In the genomic region with DNA sequence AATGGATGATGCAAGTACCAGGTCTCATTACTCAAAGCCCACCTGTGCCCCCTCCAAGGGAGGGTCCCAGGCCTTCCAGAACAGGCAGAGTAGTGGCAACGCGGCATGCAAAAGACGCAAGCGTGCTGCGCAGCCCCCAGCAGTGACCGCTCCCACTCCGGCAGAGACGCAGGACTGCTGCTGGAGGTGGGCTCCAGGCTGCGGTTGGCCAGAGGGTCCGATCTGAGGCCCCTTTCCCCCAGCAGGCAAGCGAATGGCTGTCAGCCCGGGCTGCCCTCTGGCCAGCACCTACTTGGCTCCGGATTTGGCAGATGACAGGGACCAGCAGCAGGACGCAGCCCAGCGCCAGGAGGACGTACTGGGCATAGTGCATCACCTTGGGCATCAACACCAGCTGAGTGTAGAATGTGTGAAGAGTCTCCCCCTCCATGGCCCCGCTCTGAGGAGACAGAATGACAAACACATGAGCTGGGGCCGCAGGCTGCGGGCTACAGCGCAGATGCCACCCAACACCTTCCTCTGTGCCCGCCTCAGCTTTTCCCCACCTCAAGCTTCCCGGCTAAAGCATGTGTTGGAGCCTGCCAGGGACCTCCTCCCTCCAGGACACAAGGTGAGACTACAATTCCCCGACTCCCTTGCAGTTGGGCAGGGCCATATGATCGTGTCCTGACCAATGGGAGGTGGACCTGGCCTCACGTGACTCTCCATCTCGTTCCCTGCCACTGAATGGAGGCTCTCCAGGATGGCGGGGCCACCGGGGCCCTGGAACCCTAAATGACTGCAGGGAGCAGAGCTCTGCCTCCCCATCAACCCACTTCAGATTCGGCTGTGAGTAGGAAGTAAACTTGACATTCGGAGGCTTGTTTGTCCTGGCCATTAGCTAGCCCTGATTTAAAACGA, we compare ENCODE assay signal across 8 cellular contexts.
A peak's percentile ranks its signal among the peaks of the same experiment; 100 is the strongest.
DNase-seq lines count a peak whose midpoint lies in the region; ATAC-seq and TF ChIP-seq lines count a peak whose summit lies in the region.

No MANE protein-coding gene starts in this region.

- H3K27ac Mint-ChIP-seq in T-helper 2 cell treated with Interferon-gamma antibody and Interleukin-4, amounts not matched to agents 5 μg/mL and 100 μg/mL, for 36 hours = no peak overlapping the region

- peak; percentile 84 for DNase-seq in M059J (ENCODE audit: low read depth)
- peak; percentile 4 to 96 (median 68) for DNase-seq in caudate nucleus (lab: John Stamatoyannopoulos, UW)
- DNase-seq in iPS-NIHi11 (ENCODE audit: low spot score) = peak; percentile 97
- no peak for DNase-seq in spleen
- DNase-seq in Kasumi-1 (lab: John Stamatoyannopoulos, UW) = no peak
- DNase-seq in T-helper 2 cell treated with Interferon-gamma antibody and Interleukin-4, amounts not matched to agents 5 μg/mL and 100 μg/mL, for 36 hours (ENCODE audit: low spot score) = no peak
- no peak for DNase-seq in suprapubic skin (ENCODE audit: low spot score in 2 of 2)

- ATAC-seq in HG03442 (IDR thresholded peaks at IDR 0.05; ENCODE audit: unreplicated experiment) = no peak

- TF ChIP-seq CTCF in spleen (IDR thresholded peaks at IDR 0.05 in 8 of 11, conservative IDR thresholded peaks at IDR 0.05 in 3 of 11) = no peak
- no peak for TF ChIP-seq CTCF in suprapubic skin (IDR thresholded peaks at IDR 0.05)

- peaks cover 0 to 10% (median 0%) of the 10 kb centered on the region in 6 donors for H3K4me1 ChIP-seq in spleen
- H3K4me1 ChIP-seq in suprapubic skin = peaks cover 2% of the 10 kb centered on the region

- H3K9me3 Mint-ChIP-seq in T-helper 2 cell treated with Interferon-gamma antibody and Interleukin-4, amounts not matched to agents 5 μg/mL and 100 μg/mL, for 36 hours = no peaks in the 10 kb centered on the region

- no peaks in the 10 kb centered on the region for H3K9me3 ChIP-seq in spleen
- no peaks in the 10 kb centered on the region for H3K9me3 ChIP-seq in suprapubic skin

- H3K27ac ChIP-seq in caudate nucleus (ENCODE audit: low read depth, low read length) = no peak overlapping the region
- no peak overlapping the region for H3K27ac ChIP-seq in spleen
- H3K27ac ChIP-seq in suprapubic skin = no peak overlapping the region

- TF ChIP-seq EP300 in suprapubic skin (IDR thresholded peaks at IDR 0.05) = no peak

- intact Hi-C loops in spleen (cut with DNase I; ENCODE audit: low total_unique reads) = no loop called here

- H3K27me3 ChIP-seq in spleen (replicated peaks in 1 of 7) (no peaks in the 10 kb centered on the region), suprapubic skin (no peaks in the 10 kb centered on the region)

- H3K4me3 Mint-ChIP-seq in T-helper 2 cell treated with Interferon-gamma antibody and Interleukin-4, amounts not matched to agents 5 μg/mL and 100 μg/mL, for 36 hours = no peak overlapping the region

- no peaks in the 10 kb centered on the region for H3K27me3 Mint-ChIP-seq in T-helper 2 cell treated with Interferon-gamma antibody and Interleukin-4, amounts not matched to agents 5 μg/mL and 100 μg/mL, for 36 hours (ENCODE audit: low read depth)

- WGBS in spleen, 5 donors = 79 to 89% (median 84%) methylated on average over 23 to 31 of the region's 31 CpGs
- 48% methylated on average over 6 of the region's 31 CpGs for WGBS in suprapubic skin

- H3K36me3 ChIP-seq in spleen (peaks cover 0 to 51% (median 0%) of the 10 kb centered on the region in 6 donors), suprapubic skin (peaks cover 21% of the 10 kb centered on the region)

- H3K4me1 Mint-ChIP-seq in T-helper 2 cell treated with Interferon-gamma antibody and Interleukin-4, amounts not matched to agents 5 μg/mL and 100 μg/mL, for 36 hours (ENCODE audit: low read depth) = no peaks in the 10 kb centered on the region

- H3K4me3 ChIP-seq in spleen (peak overlapping the region in 5 of 8 donors; percentile 19 to 52 (median 27)), suprapubic skin (no peak overlapping the region)

- TF ChIP-seq POLR2A in spleen (IDR thresholded peaks at IDR 0.05) = no peak
- TF ChIP-seq POLR2A in suprapubic skin (IDR thresholded peaks at IDR 0.05) = no peak

- H3K36me3 Mint-ChIP-seq in T-helper 2 cell treated with Interferon-gamma antibody and Interleukin-4, amounts not matched to agents 5 μg/mL and 100 μg/mL, for 36 hours (ENCODE audit: low read depth) = no peaks in the 10 kb centered on the region

Comparison
In these comparisons a context has a peak if more than half of its experiments do, and no peak if none do; other contexts are left out.
1. DNase-seq: peak in M059J (single experiment), caudate nucleus (61 of 61) and iPS-NIHi11 (single experiment); none in spleen (single experiment), Kasumi-1 (0 of 2), T-helper 2 cell treated with Interferon-gamma antibody and Interleukin-4, amounts not matched to agents 5 μg/mL and 100 μg/mL, for 36 hours (single experiment) and suprapubic skin (0 of 2).